ENCODE assay signal across 8 cellular contexts in the genomic region with DNA sequence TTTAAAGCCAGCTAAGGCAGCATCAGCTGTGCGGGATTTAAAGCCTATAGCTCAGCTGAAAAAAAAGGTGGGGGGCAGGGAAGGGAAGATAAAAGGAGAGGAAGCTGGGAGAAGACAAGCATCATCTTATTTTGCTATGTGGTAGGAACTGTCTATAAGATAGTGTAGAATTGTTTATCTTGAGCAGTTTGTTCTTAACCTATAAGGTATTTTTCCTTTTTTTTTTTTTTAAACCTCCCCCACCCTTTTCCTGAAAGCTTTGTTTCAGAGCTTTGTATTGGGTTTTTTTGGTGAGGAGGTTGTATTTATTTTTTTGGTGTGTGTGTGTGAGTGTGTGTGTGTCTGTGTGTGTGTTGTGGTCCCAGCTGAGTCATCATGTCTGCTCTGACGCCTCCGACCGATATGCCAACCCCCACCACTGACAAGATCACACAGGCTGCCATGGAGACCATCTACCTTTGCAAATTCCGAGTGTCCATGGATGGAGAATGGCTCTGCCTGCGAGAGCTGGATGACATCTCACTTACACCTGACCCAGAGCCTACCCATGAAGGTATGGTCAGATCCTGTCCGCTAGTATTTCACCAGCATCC. TPM values are rescaled to one million over a fixed set of nuclear protein-coding genes. Genes with fewer than 3 reads are reported as not detected.
DNase-seq lines count a peak whose midpoint lies in the region; ATAC-seq and TF ChIP-seq lines count a peak whose summit lies in the region.
"Had no signal": no experiment of that assay in that cellular context is flagged by ENCODE, and none has a peak within 500 bp of the region (broad histone marks: within the 10 kb centered on the region; RNA-seq: fewer than 3 reads in every experiment).

No MANE protein-coding gene starts in this region.

- H3K27me3 Mint-ChIP-seq in naive thymus-derived CD8-positive, alpha-beta T cell = no peaks in the 10 kb centered on the region

- H3K4me1 ChIP-seq in HEK293 (ENCODE audit: control insufficient read depth, insufficient read depth, low read length) (peaks cover 4% of the 10 kb centered on the region; the same call in 1 of the 2 replicates), uterus (no peaks in the 10 kb centered on the region)

- peaks cover 0 to 7% of the 10 kb centered on the region in 2 experiments; a peak in 1 of 3 replicates for H3K36me3 ChIP-seq in HEK293 (ENCODE audit: control insufficient read depth in 2 of 2, insufficient read depth in 1 of 2, low read length in 2 of 2)
- no peaks in the 10 kb centered on the region for H3K36me3 ChIP-seq in uterus

- TF ChIP-seq CTCF in HEK293 (tag by site-specific recombination; IDR thresholded peaks at IDR 0.05) (no peak), uterus (IDR thresholded peaks at IDR 0.05) (no peak)

- no peaks in the 10 kb centered on the region for H3K27me3 ChIP-seq in uterus

- CTCF ChIA-PET in HEK293 (lab: Yijun Ruan, JAX) = interaction anchor here (1.4 kb wide), 1 partner anchor 12 kb away, joined by 4 read pairs; no protein-coding TSS in a partner anchor

- H3K9me3 ChIP-seq in HEK293 (ENCODE audit: control insufficient read depth, insufficient read depth, low read depth, low read length) (no peaks in the 10 kb centered on the region), uterus (no peaks in the 10 kb centered on the region)

- TF ChIP-seq POLR2A in uterus (IDR thresholded peaks at IDR 0.05) = no peak

- POLR2A ChIA-PET in HEK293 (lab: Yijun Ruan, JAX) = interaction anchor here (0.8 to 1.1 kb wide), 2 partner anchors 16 to 35 kb away, joined by 3 to 4 read pairs; no protein-coding TSS in a partner anchor
- POLR2A ChIA-PET in naive thymus-derived CD8-positive, alpha-beta T cell (lab: Charles Lee) = interaction anchor here (0.9 to 2.6 kb wide), 6 partner anchors 12 to 117 kb away, joined by 3 to 16 read pairs (median 5); partner anchors contain the start of gene GRSF1

- peak in 8 of 10 donors; percentile 12 to 75 (median 33) for DNase-seq in naive thymus-derived CD8-positive, alpha-beta T cell
- DNase-seq in uterus = peak; percentile 25 to 29
- no peak for DNase-seq in middle frontal gyrus (ENCODE audit: extremely low spot score, low spot score)

- ATAC-seq in SK-N-SH treated with all-trans-retinoic acid at 6 μM for 48 hours (peak; percentile 68), GM18519 (IDR thresholded peaks at IDR 0.05; ENCODE audit: low FRiP score, unreplicated experiment) (no peak)
- ATAC-seq in naive thymus-derived CD8-positive, alpha-beta T cell = peak; percentile 89 to 90

- H3K4me1 Mint-ChIP-seq in naive thymus-derived CD8-positive, alpha-beta T cell = peaks cover 7 to 29% (median 21%) of the 10 kb centered on the region in 4 donors

- H3K4me3 Mint-ChIP-seq in naive thymus-derived CD8-positive, alpha-beta T cell = peak overlapping the region; percentile 3 to 65 (median 50)

- H3K27ac ChIP-seq in HEK293 (ENCODE audit: extremely low read depth, low read depth, low read length) (peak overlapping the region; percentile 37; the same call in 1 of the 2 replicates), cingulate gyrus (ENCODE audit: low read depth, low read length) (peak overlapping the region; percentile 82), uterus (peak overlapping the region; percentile 72 to 88)

- no peaks in the 10 kb centered on the region for H3K36me3 Mint-ChIP-seq in naive thymus-derived CD8-positive, alpha-beta T cell

- H3K4me3 ChIP-seq in HEK293 (ENCODE audit: low read depth, low read length) (peak overlapping the region; percentile 24), uterus (peak overlapping the region; percentile 38 to 48)

- no peaks in the 10 kb centered on the region for H3K9me3 Mint-ChIP-seq in naive thymus-derived CD8-positive, alpha-beta T cell

- intact Hi-C loops in uterus (cut with DNase I; ENCODE audit: low total_unique reads) = no loop called here

- peak overlapping the region; percentile 15 to 90 (median 80) for H3K27ac Mint-ChIP-seq in naive thymus-derived CD8-positive, alpha-beta T cell

TF ChIP-seq in HEK293, 187 proteins besides CTCF, POLR2A, EP300 and RAD21 (continues in another document):
- TF ChIP-seq SP7 (tag by site-specific recombination; IDR thresholded peaks at IDR 0.05) (peak; percentile 48), ZNF175 (tag by site-specific recombination; IDR thresholded peaks at IDR 0.05) (no peak), ZNF202 (tag by site-specific recombination; IDR thresholded peaks at IDR 0.05; ENCODE audit: borderline replicate concordance) (no peak), ZNF335 (tag by site-specific recombination; conservative IDR thresholded peaks at IDR 0.05) (peak; percentile 65), ZNF2 (tag by site-specific recombination; IDR thresholded peaks at IDR 0.05) (peak; percentile 28; the same call in 1 of the 2 replicates), ZNF211 (tag by site-specific recombination; IDR thresholded peaks at IDR 0.05; ENCODE audit: low read depth) (no peak)
- TF ChIP-seq, protein P1, sequence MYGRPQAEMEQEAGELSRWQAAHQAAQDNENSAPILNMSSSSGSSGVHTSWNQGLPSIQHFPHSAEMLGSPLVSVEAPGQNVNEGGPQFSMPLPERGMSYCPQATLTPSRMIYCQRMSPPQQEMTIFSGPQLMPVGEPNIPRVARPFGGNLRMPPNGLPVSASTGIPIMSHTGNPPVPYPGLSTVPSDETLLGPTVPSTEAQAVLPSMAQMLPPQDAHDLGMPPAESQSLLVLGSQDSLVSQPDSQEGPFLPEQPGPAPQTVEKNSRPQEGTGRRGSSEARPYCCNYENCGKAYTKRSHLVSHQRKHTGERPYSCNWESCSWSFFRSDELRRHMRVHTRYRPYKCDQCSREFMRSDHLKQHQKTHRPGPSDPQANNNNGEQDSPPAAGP (tag by site-specific recombination; IDR thresholded peaks at IDR 0.05) = 0 out of 2 replicates have a peak, but pooled peaks have one; percentile 23
- TF ChIP-seq, protein P2, sequence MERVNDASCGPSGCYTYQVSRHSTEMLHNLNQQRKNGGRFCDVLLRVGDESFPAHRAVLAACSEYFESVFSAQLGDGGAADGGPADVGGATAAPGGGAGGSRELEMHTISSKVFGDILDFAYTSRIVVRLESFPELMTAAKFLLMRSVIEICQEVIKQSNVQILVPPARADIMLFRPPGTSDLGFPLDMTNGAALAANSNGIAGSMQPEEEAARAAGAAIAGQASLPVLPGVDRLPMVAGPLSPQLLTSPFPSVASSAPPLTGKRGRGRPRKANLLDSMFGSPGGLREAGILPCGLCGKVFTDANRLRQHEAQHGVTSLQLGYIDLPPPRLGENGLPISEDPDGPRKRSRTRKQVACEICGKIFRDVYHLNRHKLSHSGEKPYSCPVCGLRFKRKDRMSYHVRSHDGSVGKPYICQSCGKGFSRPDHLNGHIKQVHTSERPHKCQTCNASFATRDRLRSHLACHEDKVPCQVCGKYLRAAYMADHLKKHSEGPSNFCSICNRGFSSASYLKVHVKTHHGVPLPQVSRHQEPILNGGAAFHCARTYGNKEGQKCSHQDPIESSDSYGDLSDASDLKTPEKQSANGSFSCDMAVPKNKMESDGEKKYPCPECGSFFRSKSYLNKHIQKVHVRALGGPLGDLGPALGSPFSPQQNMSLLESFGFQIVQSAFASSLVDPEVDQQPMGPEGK (tag by site-specific recombination; IDR thresholded peaks at IDR 0.05) = peak; percentile 44; the same call in 1 of the 2 replicates

TF ChIP-seq in SK-N-SH treated with all-trans-retinoic acid at 6 μM for 48 hours, 23 proteins besides CTCF, POLR2A, EP300 and RAD21:
- TF ChIP-seq GLIS3 (CRISPR knock-in tag; IDR thresholded peaks at IDR 0.05) (no peak), ZC3H10 (CRISPR knock-in tag; IDR thresholded peaks at IDR 0.05) (0 out of 2 replicates have a peak, but pooled peaks have one; percentile 22), ZNF70 (CRISPR knock-in tag; IDR thresholded peaks at IDR 0.05) (no peak)
TF ChIP-seq in SK-N-SH treated with all-trans-retinoic acid at 6 μM for 48 hours: peak in this region for 1.

RNA-seq across cellular contexts. Expression of gene RUFY3, which starts 0.5 kb away (rescaled TPM):
- total RNA-seq in naive thymus-derived CD8-positive, alpha-beta T cell = 10 to 100 TPM; 41.9 to 42.9 TPM
- polyA plus RNA-seq in naive thymus-derived CD8-positive, alpha-beta T cell = 1 to 10 TPM; 8.4 to 9.3 (median 8.6) TPM
- 100 to 1,000 TPM in 2 of 4 donors, 10 to 100 TPM in 2; 25.4 to 137 (median 75.9) TPM for total RNA-seq in uterus

RNA-seq across cellular contexts. Expression of gene UTP3, which starts 34.0 kb away (rescaled TPM):
- 10 to 100 TPM; 44.5 to 44.7 TPM for total RNA-seq in naive thymus-derived CD8-positive, alpha-beta T cell
- 10 to 100 TPM in 2 of 3 donors, 1 to 10 TPM in 1; 9.7 to 20.3 (median 13.9) TPM for polyA plus RNA-seq in naive thymus-derived CD8-positive, alpha-beta T cell
- total RNA-seq in uterus = 10 to 100 TPM in 2 of 4 donors, 1 to 10 TPM in 2; 6.7 to 28.9 (median 17.1) TPM

RNA-seq across cellular contexts. Expression of gene JCHAIN, which starts 56.0 kb away (rescaled TPM):
- 1 to 10 TPM; 4.7 to 6.9 TPM for total RNA-seq in naive thymus-derived CD8-positive, alpha-beta T cell
- polyA plus RNA-seq in naive thymus-derived CD8-positive, alpha-beta T cell = 1 to 10 TPM in 2 of 3 donors, under 1 TPM in 1; 0.17 to 3.1 (median 2.7) TPM
- 10 to 100 TPM in 1 of 4 donors, 1 to 10 TPM in 3; 4.9 to 12.7 (median 6.2) TPM for total RNA-seq in uterus
- total RNA-seq: T-helper 1 cell treated with Interleukin-12 subunit alpha and Interleukin-12 subunit beta and Interleukin-4 antibody, amounts not matched to agents 30 ng/mL and 1 ng/mL, for 36 hours had no signal
